In genomic region chr15:64893481-64894394, GRCh38 we compare ENCODE assay signal across 1 cellular context.
TF ChIP-seq lines count a peak whose summit lies in the region.

No MANE protein-coding gene starts in this region.

TF ChIP-seq in HepG2, 621 proteins besides CTCF, POLR2A, EP300 and RAD21 (continued from another document and continues in another):
- no peak for TF ChIP-seq ZNF318 (CRISPR knock-in tag; IDR thresholded peaks at IDR 0.05)
- TF ChIP-seq ESRRA (CRISPR knock-in tag; IDR thresholded peaks at IDR 0.05; ENCODE audit: low read depth): no peak
- no peak for TF ChIP-seq ZNF839 (CRISPR knock-in tag; IDR thresholded peaks at IDR 0.05; ENCODE audit: borderline replicate concordance)
- TF ChIP-seq PLRG1 (conservative IDR thresholded peaks at IDR 0.05): no peak
- TF ChIP-seq ZNF678 (CRISPR knock-in tag; IDR thresholded peaks at IDR 0.05): no peak
- no peak for TF ChIP-seq BORCS8-MEF2B (CRISPR knock-in tag; IDR thresholded peaks at IDR 0.05)
- no peak for TF ChIP-seq ZNF597 (CRISPR knock-in tag; IDR thresholded peaks at IDR 0.05)
- TF ChIP-seq THAP8 (CRISPR knock-in tag; IDR thresholded peaks at IDR 0.05; ENCODE audit: borderline replicate concordance): no peak
- no peak for TF ChIP-seq ZNF740 (CRISPR knock-in tag; IDR thresholded peaks at IDR 0.05)
- TF ChIP-seq PITX1 (CRISPR knock-in tag; IDR thresholded peaks at IDR 0.05): 0 out of 2 replicates have a peak, but pooled peaks have one; percentile 32
- TF ChIP-seq TSC22D2 (CRISPR knock-in tag; IDR thresholded peaks at IDR 0.05; ENCODE audit: borderline replicate concordance): no peak
- no peak for TF ChIP-seq ZNF329 (CRISPR knock-in tag; IDR thresholded peaks at IDR 0.05; ENCODE audit: low read depth)
- TF ChIP-seq ZNF264 (CRISPR knock-in tag; IDR thresholded peaks at IDR 0.05): no peak
- TF ChIP-seq ARID4A (CRISPR knock-in tag; IDR thresholded peaks at IDR 0.05; ENCODE audit: borderline replicate concordance): peak; percentile 48; the same call in 1 of the 2 replicates
- TF ChIP-seq RAD51 (IDR thresholded peaks at IDR 0.05; ENCODE audit: borderline replicate concordance): no peak
- no peak for TF ChIP-seq PAF1 (CRISPR knock-in tag; IDR thresholded peaks at IDR 0.05)
- no peak for TF ChIP-seq ZNF572 (CRISPR knock-in tag; IDR thresholded peaks at IDR 0.05)
- no peak for TF ChIP-seq ZBTB2 (CRISPR knock-in tag; IDR thresholded peaks at IDR 0.05; ENCODE audit: low read depth)
- TF ChIP-seq ZC3H4 (CRISPR knock-in tag; IDR thresholded peaks at IDR 0.05; ENCODE audit: borderline replicate concordance): no peak
- TF ChIP-seq ZNF776 (CRISPR knock-in tag; IDR thresholded peaks at IDR 0.05): no peak
- peak; percentile 52 for TF ChIP-seq ZFY (CRISPR knock-in tag; IDR thresholded peaks at IDR 0.05)
- TF ChIP-seq TMF1 (CRISPR knock-in tag; IDR thresholded peaks at IDR 0.05; ENCODE audit: low read depth): no peak
- TF ChIP-seq HMGXB4 (CRISPR knock-in tag; IDR thresholded peaks at IDR 0.05; ENCODE audit: borderline replicate concordance in 1 of 2, low read depth in 1 of 2): no peak
- TF ChIP-seq CAMTA2 (CRISPR knock-in tag; IDR thresholded peaks at IDR 0.05; ENCODE audit: borderline replicate concordance): no peak
- no peak for TF ChIP-seq DDIT3 (CRISPR knock-in tag; IDR thresholded peaks at IDR 0.05)
- TF ChIP-seq ATF5 (CRISPR knock-in tag; IDR thresholded peaks at IDR 0.05; ENCODE audit: low read depth): no peak
- TF ChIP-seq ZBED4 (CRISPR knock-in tag; IDR thresholded peaks at IDR 0.05; ENCODE audit: borderline replicate concordance): no peak
- no peak for TF ChIP-seq SIN3A (IDR thresholded peaks at IDR 0.05; ENCODE audit: borderline replicate concordance, low read depth, low read length)
- TF ChIP-seq ZNF362 (CRISPR knock-in tag; IDR thresholded peaks at IDR 0.05; ENCODE audit: borderline replicate concordance): no peak
- peak; percentile 49 for TF ChIP-seq ZNF883 (CRISPR knock-in tag; IDR thresholded peaks at IDR 0.05; ENCODE audit: not compliant biosample characterization)
- peak; percentile 26; the same call in 1 of the 2 replicates for TF ChIP-seq ZBTB38 (CRISPR knock-in tag; IDR thresholded peaks at IDR 0.05)
